ENCODE assay signal across 8 cellular contexts in genomic region chr1:85240174-85240601, GRCh38. TPM values are rescaled to one million over a fixed set of nuclear protein-coding genes. Genes with fewer than 3 reads are reported as not detected.
DNase-seq lines count a peak whose midpoint lies in the region; ATAC-seq and TF ChIP-seq lines count a peak whose summit lies in the region.

No MANE protein-coding gene starts in this region.

- H3K36me3 ChIP-seq in HCT116 (ENCODE audit: control insufficient read depth in 1 of 2, insufficient read depth in 2 of 2, low read length in 2 of 2) = no peaks in the 10 kb centered on the region
- no peaks in the 10 kb centered on the region for H3K36me3 ChIP-seq in WERI-Rb-1

- H4K20me1 ChIP-seq in HCT116 (ENCODE audit: insufficient read depth) = no peaks in the 10 kb centered on the region

- H3K27me3 ChIP-seq in HCT116 (ENCODE audit: insufficient read depth, low read length) = no peaks in the 10 kb centered on the region
- H3K27me3 ChIP-seq in WERI-Rb-1 (ENCODE audit: insufficient read depth, low read depth, severe bottlenecking) = no peaks in the 10 kb centered on the region

- POLR2A ChIA-PET in HCT116 (lab: Charles Lee) = interaction anchor here (1.2 kb wide), 2 partner anchors 10 to 295 kb away, joined by 3 to 11 read pairs; no protein-coding TSS in a partner anchor

- no TSS peak for BruUV-seq in HCT116 (replicated peaks; lab: Mats Ljungman, UMichigan)

- no peak overlapping the region for H3K9ac ChIP-seq in HCT116 (ENCODE audit: low read length)

- H3K27ac ChIP-seq in HCT116 (ENCODE audit: low read depth, low read length) = no peak overlapping the region
- H3K27ac ChIP-seq in WERI-Rb-1 = no peak overlapping the region

- peak; percentile 90 for ATAC-seq in HCT116
- no peak for ATAC-seq in HG03520 (IDR thresholded peaks at IDR 0.05; ENCODE audit: unreplicated experiment)

- in situ Hi-C loops in SK-MEL-5 (cut with HindIII; ENCODE audit: low pct_unique_long_range_greater_than_20kb, low sequenced_read_pairs) = no loop called here

- intact Hi-C loops in HCT116 (cut with micrococcal nuclease) = loop anchor here (1.0 kb wide), 1 partner anchor 131 kb away; no protein-coding TSS in a partner anchor

- no peak for TF ChIP-seq POLR2A in HCT116 (IDR thresholded peaks at IDR 0.05; ENCODE audit: borderline replicate concordance, extremely low read depth, insufficient read depth, insufficient read length)

- no peaks in the 10 kb centered on the region for H3K9me2 ChIP-seq in HCT116 (ENCODE audit: insufficient read depth)

- H3K9me3 ChIP-seq in HCT116 (ENCODE audit: control insufficient read depth in 1 of 2, insufficient read depth in 1 of 2, low read depth in 1 of 2, low read length in 2 of 2) (no peaks in the 10 kb centered on the region), WERI-Rb-1 (ENCODE audit: severe bottlenecking) (no peaks in the 10 kb centered on the region)

- H3K79me2 ChIP-seq in HCT116 (ENCODE audit: insufficient read depth, low read length) = no peaks in the 10 kb centered on the region

- H2AFZ ChIP-seq in HCT116 (ENCODE audit: low read depth, low read length, poor library complexity, severe bottlenecking) = peak overlapping the region; percentile 62

- H3K4me2 ChIP-seq in HCT116 (ENCODE audit: low read length) = no peak overlapping the region

- CTCF ChIA-PET in HCT116 (lab: Charles Lee) = interaction anchor here (0.7 to 3.0 kb wide), 11 partner anchors 10 to 299 kb away, joined by 3 to 48 read pairs (median 4); partner anchors contain the start of gene C1orf52

- peak; percentile 33 to 74 (median 42); a peak in 5 of 6 replicates for TF ChIP-seq CTCF in HCT116 (IDR thresholded peaks at IDR 0.05 in 2 of 3, conservative IDR thresholded peaks at IDR 0.05 in 1 of 3; ENCODE audit: borderline replicate concordance in 1 of 3, insufficient read depth in 1 of 3, low read depth in 2 of 3, low read length in 2 of 3)
- TF ChIP-seq CTCF in WERI-Rb-1 (IDR thresholded peaks at IDR 0.05; ENCODE audit: low read depth, low read length) = no peak

- H3K4me3 ChIP-seq in HCT116 (replicated peaks in 1 of 2; ENCODE audit: low read depth in 1 of 2, low read length in 2 of 2) = no peak overlapping the region
- no peak overlapping the region for H3K4me3 ChIP-seq in WERI-Rb-1 (ENCODE audit: low read depth, low read length)

- peak; percentile 66 for DNase-seq in DMS53 treated with DMSO at 0.1 percent for 48 hours (lab: John Stamatoyannopoulos, UW; ENCODE audit: unreplicated experiment)
- no peak for DNase-seq in HCT116 (ENCODE audit: low read depth, low spot score)
- DNase-seq in SK-MEL-5 (ENCODE audit: low read depth, low spot score) = peak; percentile 33
- DNase-seq in iris pigment epithelial cell (ENCODE audit: low read depth) = peak; percentile 21
- DNase-seq in amniotic stem cell (lab: John Stamatoyannopoulos, UW) = no peak
- no peak for DNase-seq in globus pallidus (ENCODE audit: low spot score)
- DNase-seq in WERI-Rb-1 = no peak

- RAD21 ChIA-PET in HCT116 (lab: Charles Lee; ENCODE audit: low non-redundant PET in 1 of 2, low total read pairs in 2 of 2, uncharacterized antibody in 2 of 2, unreplicated experiment in 2 of 2) = interaction anchor here (0.6 to 1.8 kb wide), 6 partner anchors 14 to 296 kb away, joined by 4 to 17 read pairs (median 8); no protein-coding TSS in a partner anchor

- H3K4me1 ChIP-seq in HCT116 (ENCODE audit: control insufficient read depth in 1 of 2, insufficient read depth in 2 of 2, low read length in 2 of 2) = peaks cover 4 to 10% of the 10 kb centered on the region in 2 experiments; a peak in 3 of 4 replicates

- TF ChIP-seq RAD21 in HCT116 (IDR thresholded peaks at IDR 0.05; ENCODE audit: low read depth) = peak; percentile 87

TF ChIP-seq in HCT116, 20 proteins besides CTCF, POLR2A, EP300 and RAD21:
- TF ChIP-seq JUND (IDR thresholded peaks at IDR 0.05) (no peak), TCF7L2 (IDR thresholded peaks at IDR 0.05; ENCODE audit: borderline replicate concordance, extremely low read depth, insufficient read depth, insufficient read length) (no peak), ELF1 (IDR thresholded peaks at IDR 0.05; ENCODE audit: borderline replicate concordance, low read depth) (no peak), CBX3 (IDR thresholded peaks at IDR 0.05; ENCODE audit: low read depth) (no peak), EZH2 (IDR thresholded peaks at IDR 0.05) (no peak), ZBTB33 (IDR thresholded peaks at IDR 0.05; ENCODE audit: extremely low read depth, insufficient replicate concordance, low read length) (no peak), SRF (IDR thresholded peaks at IDR 0.05; ENCODE audit: low read depth) (no peak), SP1 (IDR thresholded peaks at IDR 0.05; ENCODE audit: low read depth) (no peak), YY1 (IDR thresholded peaks at IDR 0.05; ENCODE audit: extremely low read depth, insufficient replicate concordance, low read depth, low read length) (no peak), EZH2phosphoT487 (IDR thresholded peaks at IDR 0.05; ENCODE audit: borderline replicate concordance) (no peak), ZNF274 (IDR thresholded peaks at IDR 0.05; ENCODE audit: low read depth, low read length) (no peak), SIN3A (IDR thresholded peaks at IDR 0.05; ENCODE audit: low read depth) (no peak), ATF3 (IDR thresholded peaks at IDR 0.05) (no peak), FOSL1 (IDR thresholded peaks at IDR 0.05; ENCODE audit: low read depth) (no peak)
- TF ChIP-seq, protein P1, sequence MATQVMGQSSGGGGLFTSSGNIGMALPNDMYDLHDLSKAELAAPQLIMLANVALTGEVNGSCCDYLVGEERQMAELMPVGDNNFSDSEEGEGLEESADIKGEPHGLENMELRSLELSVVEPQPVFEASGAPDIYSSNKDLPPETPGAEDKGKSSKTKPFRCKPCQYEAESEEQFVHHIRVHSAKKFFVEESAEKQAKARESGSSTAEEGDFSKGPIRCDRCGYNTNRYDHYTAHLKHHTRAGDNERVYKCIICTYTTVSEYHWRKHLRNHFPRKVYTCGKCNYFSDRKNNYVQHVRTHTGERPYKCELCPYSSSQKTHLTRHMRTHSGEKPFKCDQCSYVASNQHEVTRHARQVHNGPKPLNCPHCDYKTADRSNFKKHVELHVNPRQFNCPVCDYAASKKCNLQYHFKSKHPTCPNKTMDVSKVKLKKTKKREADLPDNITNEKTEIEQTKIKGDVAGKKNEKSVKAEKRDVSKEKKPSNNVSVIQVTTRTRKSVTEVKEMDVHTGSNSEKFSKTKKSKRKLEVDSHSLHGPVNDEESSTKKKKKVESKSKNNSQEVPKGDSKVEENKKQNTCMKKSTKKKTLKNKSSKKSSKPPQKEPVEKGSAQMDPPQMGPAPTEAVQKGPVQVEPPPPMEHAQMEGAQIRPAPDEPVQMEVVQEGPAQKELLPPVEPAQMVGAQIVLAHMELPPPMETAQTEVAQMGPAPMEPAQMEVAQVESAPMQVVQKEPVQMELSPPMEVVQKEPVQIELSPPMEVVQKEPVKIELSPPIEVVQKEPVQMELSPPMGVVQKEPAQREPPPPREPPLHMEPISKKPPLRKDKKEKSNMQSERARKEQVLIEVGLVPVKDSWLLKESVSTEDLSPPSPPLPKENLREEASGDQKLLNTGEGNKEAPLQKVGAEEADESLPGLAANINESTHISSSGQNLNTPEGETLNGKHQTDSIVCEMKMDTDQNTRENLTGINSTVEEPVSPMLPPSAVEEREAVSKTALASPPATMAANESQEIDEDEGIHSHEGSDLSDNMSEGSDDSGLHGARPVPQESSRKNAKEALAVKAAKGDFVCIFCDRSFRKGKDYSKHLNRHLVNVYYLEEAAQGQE (IDR thresholded peaks at IDR 0.05; ENCODE audit: low read depth) = no peak
- TF ChIP-seq, protein P2, sequence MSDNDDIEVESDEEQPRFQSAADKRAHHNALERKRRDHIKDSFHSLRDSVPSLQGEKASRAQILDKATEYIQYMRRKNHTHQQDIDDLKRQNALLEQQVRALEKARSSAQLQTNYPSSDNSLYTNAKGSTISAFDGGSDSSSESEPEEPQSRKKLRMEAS (IDR thresholded peaks at IDR 0.05) = no peak

RNA-seq across cellular contexts. Expression of gene C1orf52, which starts 19.3 kb away (rescaled TPM):
- 23.3 TPM for total RNA-seq in HCT116 (2021; ENCODE audit: unreplicated experiment)
- 19.9 and 20.1 TPM in 2 replicates for polyA plus RNA-seq in HCT116 (2012)
- 19.7 and 24.0 TPM in 2 replicates for total RNA-seq in SK-MEL-5 (2014; rRNA removed; shearing (Covaris generic))
- 13.9 and 17.6 TPM in 2 replicates for polyA plus RNA-seq in SK-MEL-5 (2015; cell fraction: cytosol; rRNA removed)
- polyA plus RNA-seq in SK-MEL-5 (2015; cell fraction: nucleus; rRNA removed) = 26.1 and 45.1 TPM in 2 replicates

RNA-seq across cellular contexts. Expression of gene BCL10, which starts 36.2 kb away (rescaled TPM):
- total RNA-seq in HCT116 (2021; ENCODE audit: unreplicated experiment) = 33.8 TPM
- 10.7 and 12.1 TPM in 2 replicates for polyA plus RNA-seq in HCT116 (2012)
- total RNA-seq in SK-MEL-5 (2014; rRNA removed; shearing (Covaris generic)) = 12.0 and 12.9 TPM in 2 replicates
- 6.3 and 6.8 TPM in 2 replicates for polyA plus RNA-seq in SK-MEL-5 (2015; cell fraction: cytosol; rRNA removed)
- polyA plus RNA-seq in SK-MEL-5 (2015; cell fraction: nucleus; rRNA removed) = 4.7 and 7.9 TPM in 2 replicates

RNA-seq across cellular contexts. Expression of gene SYDE2, which starts 39.4 kb away (rescaled TPM):
- total RNA-seq in HCT116 (2021; ENCODE audit: unreplicated experiment) = 5.3 TPM
- 0.74 and 0.85 TPM in 2 replicates for polyA plus RNA-seq in HCT116 (2012)
- total RNA-seq in SK-MEL-5 (2014; rRNA removed; shearing (Covaris generic)) = 2.0 and 2.6 TPM in 2 replicates
- polyA plus RNA-seq in SK-MEL-5 (2015; cell fraction: cytosol; rRNA removed) = 1.2 and 1.6 TPM in 2 replicates
- polyA plus RNA-seq in SK-MEL-5 (2015; cell fraction: nucleus; rRNA removed) = 1.8 and 3.6 TPM in 2 replicates

Comparison
In these comparisons a context has a peak if more than half of its experiments do, and no peak if none do; other contexts are left out.
1. DNase-seq: peak in DMS53 treated with DMSO at 0.1 percent for 48 hours (single experiment), SK-MEL-5 (single experiment) and iris pigment epithelial cell (single experiment); none in HCT116 (single experiment), amniotic stem cell (single experiment), globus pallidus (single experiment) and WERI-Rb-1 (single experiment).